In the genomic region with DNA sequence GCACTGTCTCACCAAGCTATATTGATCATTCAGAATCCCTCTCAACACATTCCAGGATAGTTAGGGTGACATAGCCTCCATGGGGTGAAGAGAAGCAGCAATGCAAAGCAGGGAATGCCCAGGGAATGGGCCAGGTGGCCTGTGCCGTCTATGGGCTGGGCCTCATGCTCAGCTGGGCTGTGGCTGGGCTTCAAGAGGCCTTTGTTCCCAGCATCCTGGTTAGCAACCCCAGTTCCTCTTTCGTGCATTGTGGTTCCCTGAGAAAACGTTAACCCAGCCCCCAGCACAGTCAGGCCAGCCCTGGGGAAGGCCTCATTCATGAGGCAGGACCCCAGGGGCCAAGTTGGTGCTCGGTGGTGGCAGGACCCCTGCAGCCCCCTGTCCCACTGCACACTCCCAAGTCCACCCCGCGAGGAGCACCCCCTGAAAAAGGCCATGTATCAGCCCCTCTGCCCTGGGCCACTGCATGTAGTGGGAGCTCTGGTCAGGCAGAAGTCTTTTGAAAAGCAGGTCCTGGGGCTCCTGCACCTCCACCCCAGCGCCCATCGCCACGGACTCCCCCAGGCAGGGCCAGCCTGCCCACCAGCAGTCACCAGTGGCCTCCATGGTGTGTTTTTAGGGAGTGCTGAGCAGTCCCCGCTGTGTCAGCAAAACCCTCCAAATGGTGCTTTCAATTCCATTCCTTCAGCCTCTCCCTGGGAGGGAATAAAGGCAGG, we compare ENCODE assay signal across 9 cellular contexts. TPM values are rescaled to one million over a fixed set of nuclear protein-coding genes. Genes with fewer than 3 reads are reported as not detected.
DNase-seq lines count a peak whose midpoint lies in the region; ATAC-seq, FAIRE-seq and TF ChIP-seq lines count a peak whose summit lies in the region.
"Had no signal": no experiment of that assay in that cellular context is flagged by ENCODE, and none has a peak within 500 bp of the region (broad histone marks: within the 10 kb centered on the region; RNA-seq: fewer than 3 reads in every experiment).

No MANE protein-coding gene starts in this region.

- 31% methylated on average over 10 of the region's 10 CpGs for WGBS in thymus

- H3K27ac ChIP-seq in thymus (ENCODE audit: low read depth): peak overlapping the region; percentile 96

- no peaks in the 10 kb centered on the region for H3K27me3 Mint-ChIP-seq in activated CD4-positive, alpha-beta T cell treated with anti-CD3 and anti-CD28 coated beads, Interleukin-2, amount 10 ng/mL, durations not matched to agents 24 days and 14 days
- H3K27me3 Mint-ChIP-seq in activated B cell treated with CpG ODN at 0.5 μM for 24 hours: no peaks in the 10 kb centered on the region

- CTCF ChIA-PET in activated B cell treated with CpG ODN at 0.5 μM for 24 hours (lab: Charles Lee): interaction anchor here (0.8 to 1.9 kb wide), 7 partner anchors 15 to 64 kb away, joined by 3 to 8 read pairs (median 3); partner anchors contain the start of gene VSIR

- H3K4me3 Mint-ChIP-seq in activated CD4-positive, alpha-beta T cell treated with anti-CD3 and anti-CD28 coated beads, Interleukin-2, amount 10 ng/mL, durations not matched to agents 24 days and 14 days: peak overlapping the region; percentile 78
- peak overlapping the region; percentile 11 for H3K4me3 Mint-ChIP-seq in activated B cell treated with CpG ODN at 0.5 μM for 24 hours

- DNase-seq in activated CD4-positive, alpha-beta T cell treated with anti-CD3 and anti-CD28 coated beads, Interleukin-2, amount 10 ng/mL, durations not matched to agents 24 days and 14 days: peak; percentile 75
- no peak for DNase-seq in activated CD4-positive, alpha-beta T cell treated with anti-CD3 and anti-CD28 coated beads, Interleukin-2, amount 50 U/mL, for 4 hours
- DNase-seq in activated B cell treated with CpG ODN at 0.5 μM for 24 hours: no peak
- peak in 1 of 2 donors; percentile 52 for DNase-seq in left colon
- DNase-seq in islet precursor cell: no peak
- DNase-seq in SK-N-DZ (ENCODE audit: low spot score): no peak
- DNase-seq in D721Med (ENCODE audit: insufficient read length, low spot score): no peak

- H3K27ac Mint-ChIP-seq in activated CD4-positive, alpha-beta T cell treated with anti-CD3 and anti-CD28 coated beads, Interleukin-2, amount 10 ng/mL, durations not matched to agents 24 days and 14 days: peak overlapping the region; percentile 99
- H3K27ac Mint-ChIP-seq in activated B cell treated with CpG ODN at 0.5 μM for 24 hours: peak overlapping the region; percentile 95

- no peaks in the 10 kb centered on the region for H3K9me3 Mint-ChIP-seq in activated CD4-positive, alpha-beta T cell treated with anti-CD3 and anti-CD28 coated beads, Interleukin-2, amount 10 ng/mL, durations not matched to agents 24 days and 14 days
- no peaks in the 10 kb centered on the region for H3K9me3 Mint-ChIP-seq in activated B cell treated with CpG ODN at 0.5 μM for 24 hours

- TF ChIP-seq CTCF in activated B cell treated with CpG ODN at 0.5 μM for 24 hours (IDR thresholded peaks at IDR 0.05): no peak
- TF ChIP-seq CTCF in D721Med (IDR thresholded peaks at IDR 0.05; ENCODE audit: insufficient read depth, missing control alignments): no peak

- H3K36me3 ChIP-seq in thymus (ENCODE audit: control insufficient read depth, insufficient read depth): peaks cover 16% of the 10 kb centered on the region

- peaks cover 56% of the 10 kb centered on the region for H3K4me1 ChIP-seq in thymus (ENCODE audit: control insufficient read depth, insufficient read depth, low read length)

- no peak overlapping the region for H3K4me3 ChIP-seq in thymus (ENCODE audit: low read length)

- ATAC-seq in activated B cell treated with CpG ODN at 0.5 μM for 24 hours (ENCODE audit: low read depth): peak; percentile 28
- ATAC-seq in left colon: peak; percentile 44

- peaks cover 52% of the 10 kb centered on the region for H3K36me3 Mint-ChIP-seq in activated CD4-positive, alpha-beta T cell treated with anti-CD3 and anti-CD28 coated beads, Interleukin-2, amount 10 ng/mL, durations not matched to agents 24 days and 14 days (ENCODE audit: low read depth)
- H3K36me3 Mint-ChIP-seq in activated B cell treated with CpG ODN at 0.5 μM for 24 hours (ENCODE audit: low read depth): peaks cover 8% of the 10 kb centered on the region

- H3K4me1 Mint-ChIP-seq in activated CD4-positive, alpha-beta T cell treated with anti-CD3 and anti-CD28 coated beads, Interleukin-2, amount 10 ng/mL, durations not matched to agents 24 days and 14 days: peaks cover 89% of the 10 kb centered on the region
- peaks cover 77% of the 10 kb centered on the region for H3K4me1 Mint-ChIP-seq in activated B cell treated with CpG ODN at 0.5 μM for 24 hours

- POLR2A ChIA-PET in activated B cell treated with CpG ODN at 0.5 μM for 24 hours (lab: Charles Lee): interaction anchor here (0.8 to 2.2 kb wide), 18 partner anchors 10 to 375 kb away, joined by 3 to 16 read pairs (median 5); partner anchors contain the start of genes PSAP and VSIR

- no peaks in the 10 kb centered on the region for H3K9me3 ChIP-seq in thymus (ENCODE audit: control insufficient read depth)

- intact Hi-C loops in activated CD4-positive, alpha-beta T cell treated with anti-CD3 and anti-CD28 coated beads, Interleukin-2, amount 10 ng/mL, durations not matched to agents 24 days and 14 days (cut with micrococcal nuclease): loop anchor here (1.0 to 10.0 kb wide), 5 partner anchors 8 to 337 kb away; partner anchors contain the start of genes SPOCK2 and VSIR
- intact Hi-C loops in activated B cell treated with CpG ODN at 0.5 μM for 24 hours (cut with micrococcal nuclease) (loop anchor here (1.0 to 5.0 kb wide), 4 partner anchors 21 to 56 kb away; partner anchors contain the start of gene VSIR), left colon (cut with DNase I, micrococcal nuclease) (no loop called here)

- FAIRE-seq in D721Med (lab: Jason Lieb, UNC): no peak

- H3K27me3 ChIP-seq in thymus (ENCODE audit: control insufficient read depth, insufficient read depth): no peaks in the 10 kb centered on the region

RNA-seq across cellular contexts. Expression of gene VSIR, which starts 25.4 kb away (rescaled TPM):
- 125 and 131 TPM in 2 replicates for total RNA-seq in activated CD4-positive, alpha-beta T cell treated with anti-CD3 and anti-CD28 coated beads, Interleukin-2, amount 10 ng/mL, durations not matched to agents 24 days and 14 days
- total RNA-seq in activated B cell treated with CpG ODN at 0.5 μM for 24 hours (20.9 and 21.4 TPM in 2 replicates), left colon (10 to 100 TPM; 50.5 to 76.7 TPM)
- 51.8 TPM for polyA plus RNA-seq in thymus
- not detected in 2 replicates for polyA plus RNA-seq in SK-N-DZ (2014; cell fraction: cytosol; rRNA removed)
- polyA plus RNA-seq in SK-N-DZ (2014; cell fraction: nucleus; rRNA removed): not detected in 2 replicates

RNA-seq across cellular contexts. Expression of gene C10orf105, which starts 28.4 kb away (rescaled TPM):
- 0.26 and 0.33 TPM in 2 replicates for total RNA-seq in activated CD4-positive, alpha-beta T cell treated with anti-CD3 and anti-CD28 coated beads, Interleukin-2, amount 10 ng/mL, durations not matched to agents 24 days and 14 days
- total RNA-seq in activated B cell treated with CpG ODN at 0.5 μM for 24 hours (not detected in 2 replicates), left colon (under 1 TPM in 1 of 2 donors, not detected in 1; 0.08 TPM)
- polyA plus RNA-seq in thymus: 0.68 TPM
- not detected in 2 replicates for polyA plus RNA-seq in SK-N-DZ (2014; cell fraction: cytosol; rRNA removed)
- not detected in 2 replicates for polyA plus RNA-seq in SK-N-DZ (2014; cell fraction: nucleus; rRNA removed)
- total RNA-seq: glomerular endothelial cell had no signal

Comparison
In these comparisons a context has a peak if more than half of its experiments do, and no peak if none do; other contexts are left out.
1. intact Hi-C loops: an anchor here in activated CD4-positive, alpha-beta T cell treated with anti-CD3 and anti-CD28 coated beads, Interleukin-2, amount 10 ng/mL, durations not matched to agents 24 days and 14 days (1.0 to 10.0 kb wide) and activated B cell treated with CpG ODN at 0.5 μM for 24 hours (1.0 to 5.0 kb wide); none called in left colon.